Comparison of ENCODE assay signal across 18 cellular contexts in the genomic region with DNA sequence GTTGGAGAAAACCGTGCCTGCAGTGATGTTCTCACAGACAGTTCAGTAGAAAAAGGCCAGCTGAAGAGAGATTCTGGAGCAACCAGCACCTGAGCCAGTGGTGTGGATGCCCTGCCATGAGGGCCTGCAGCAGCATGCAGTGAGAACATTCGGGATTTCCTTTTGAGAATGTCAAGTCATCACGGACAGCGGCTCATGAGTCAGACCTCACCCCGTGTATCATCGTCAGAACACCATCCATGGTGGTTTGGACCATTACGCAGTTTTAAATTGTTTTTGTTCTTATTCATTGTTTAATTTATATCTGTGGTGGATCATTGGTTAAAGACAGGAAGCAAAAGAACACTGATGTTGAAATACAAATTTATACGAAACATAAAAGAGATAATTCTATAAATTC.
DNase-seq lines count a peak whose midpoint lies in the region; ATAC-seq, FAIRE-seq and TF ChIP-seq lines count a peak whose summit lies in the region.
"Had no signal": no experiment of that assay in that cellular context is flagged by ENCODE, and none has a peak within 500 bp of the region (broad histone marks: within the 10 kb centered on the region; RNA-seq: fewer than 3 reads in every experiment).

No MANE protein-coding gene starts in this region.

- no peak for TF ChIP-seq POLR2A in GM12892 (IDR thresholded peaks at IDR 0.05; ENCODE audit: low read depth, low read length)

- POLR2A ChIA-PET in HEK293T (lab: Yijun Ruan, JAX), result no interaction called here

- no peak for TF ChIP-seq CTCF in GM23338 (conservative IDR thresholded peaks at IDR 0.05; ENCODE audit: low read depth in 2 of 2)
- no peak for TF ChIP-seq CTCF in fibroblast of pulmonary artery (IDR thresholded peaks at IDR 0.05; ENCODE audit: low read length, missing control alignments)

- H3K4me1 Mint-ChIP-seq in GM23338, result peaks cover 13% of the 10 kb centered on the region

- DNase-seq in GM23338 (ENCODE audit: low spot score), result no peak
- DNase-seq in T1000 (lab: John Stamatoyannopoulos, UW), result peak; percentile 48
- DNase-seq in fibroblast of pulmonary artery (ENCODE audit: low read depth), result peak; percentile 96
- peak; percentile 37 for DNase-seq in urothelium cell line (ENCODE audit: low spot score)
- DNase-seq in occipital lobe (lab: John Stamatoyannopoulos, UW), result no peak
- DNase-seq in HEK293T (ENCODE audit: extremely low spot score), result no peak
- DNase-seq in GM12892 (ENCODE audit: insufficient read length), result no peak
- DNase-seq: activated T-cell treated with anti-CD3 and anti-CD28 coated beads, Interleukin-2, amount 50 U/mL, for 48 hours; DMS153; NCI-H1930; NCI-H82; thyroid gland had no signal

- no peaks in the 10 kb centered on the region for H4K20me1 ChIP-seq in GM23338 (replicated peaks; ENCODE audit: insufficient read depth)

- no peaks in the 10 kb centered on the region for H3K27me3 ChIP-seq in GM23338 (ENCODE audit: insufficient read depth)
- H3K27me3 ChIP-seq: esophagus muscularis mucosa, thyroid gland had no signal

- H3K4me1 ChIP-seq in GM23338 (ENCODE audit: insufficient read depth), result peaks cover 3% of the 10 kb centered on the region; the same call in 1 of the 2 replicates
- H3K4me1 ChIP-seq: esophagus muscularis mucosa, thyroid gland had no signal

- H3F3A ChIP-seq in GM23338 (replicated peaks; ENCODE audit: low read depth), result no peaks in the 10 kb centered on the region

- FAIRE-seq in urothelium cell line (lab: Jason Lieb, UNC) (no peak), GM12892 (lab: Jason Lieb, UNC) (no peak)
- FAIRE-seq: HepG2 had no signal

- no peaks in the 10 kb centered on the region for H3K36me3 ChIP-seq in GM23338 (ENCODE audit: insufficient read depth)
- H3K36me3 ChIP-seq: esophagus muscularis mucosa, HAP-1, thyroid gland had no signal

- no peak overlapping the region for H3K4me3 Mint-ChIP-seq in GM23338
- H3K4me3 Mint-ChIP-seq: brain, WTC11 had no signal

- H3K27me3 Mint-ChIP-seq in GM23338 (ENCODE audit: insufficient read depth, low read depth, poor library complexity), result no peaks in the 10 kb centered on the region
- H3K27me3 Mint-ChIP-seq: brain had no signal

- no peak overlapping the region for H3K4me2 ChIP-seq in GM23338

- H3K9me2 ChIP-seq in GM23338 (ENCODE audit: insufficient read depth), result peaks cover 3% of the 10 kb centered on the region; the same call in 1 of the 2 replicates

- H3K79me2 ChIP-seq in GM23338 (replicated peaks; ENCODE audit: insufficient read depth), result no peaks in the 10 kb centered on the region

- H3K27ac Mint-ChIP-seq in GM23338, result no peak overlapping the region
- H3K27ac Mint-ChIP-seq: brain, WTC11 had no signal

- peak overlapping the region; percentile 80 for H2AFZ ChIP-seq in GM23338

- no peaks in the 10 kb centered on the region for H3K36me3 Mint-ChIP-seq in GM23338 (ENCODE audit: low read depth)
- H3K36me3 Mint-ChIP-seq: brain, WTC11 had no signal

- H3K27ac ChIP-seq in GM23338 (ENCODE audit: low read depth), result no peak overlapping the region
- H3K27ac ChIP-seq: esophagus muscularis mucosa, thyroid gland had no signal

- CTCF ChIA-PET in HEK293T (lab: Yijun Ruan, JAX), result no interaction called here

- ATAC-seq in GM23338, result no peak
- ATAC-seq: HepG2, WTC11 had no signal

- no peaks in the 10 kb centered on the region for H3K9me3 Mint-ChIP-seq in GM23338
- H3K9me3 Mint-ChIP-seq: brain, WTC11 had no signal

- no peak overlapping the region for H3K4me3 ChIP-seq in GM23338
- no peak overlapping the region for H3K4me3 ChIP-seq in fibroblast of pulmonary artery (replicated peaks; ENCODE audit: low read depth, low read length)
- H3K4me3 ChIP-seq: esophagus muscularis mucosa, HAP-1, skin epidermis, thyroid gland had no signal

TF ChIP-seq in GM23338, 12 proteins besides CTCF, POLR2A, EP300 and RAD21 (continues in another document):
- no peak for TF ChIP-seq POLR2AphosphoS5 (IDR thresholded peaks at IDR 0.05; ENCODE audit: low read depth)
- TF ChIP-seq STAT1 (IDR thresholded peaks at IDR 0.05; ENCODE audit: unreplicated experiment), result no peak
- TF ChIP-seq EZH2 (IDR thresholded peaks at IDR 0.05; ENCODE audit: low read depth, unreplicated experiment), result no peak
- TF ChIP-seq, protein P1, sequence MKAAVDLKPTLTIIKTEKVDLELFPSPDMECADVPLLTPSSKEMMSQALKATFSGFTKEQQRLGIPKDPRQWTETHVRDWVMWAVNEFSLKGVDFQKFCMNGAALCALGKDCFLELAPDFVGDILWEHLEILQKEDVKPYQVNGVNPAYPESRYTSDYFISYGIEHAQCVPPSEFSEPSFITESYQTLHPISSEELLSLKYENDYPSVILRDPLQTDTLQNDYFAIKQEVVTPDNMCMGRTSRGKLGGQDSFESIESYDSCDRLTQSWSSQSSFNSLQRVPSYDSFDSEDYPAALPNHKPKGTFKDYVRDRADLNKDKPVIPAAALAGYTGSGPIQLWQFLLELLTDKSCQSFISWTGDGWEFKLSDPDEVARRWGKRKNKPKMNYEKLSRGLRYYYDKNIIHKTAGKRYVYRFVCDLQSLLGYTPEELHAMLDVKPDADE (IDR thresholded peaks at IDR 0.05), result no peak
- no peak for TF ChIP-seq ZNF114 (CRISPR knock-in tag; IDR thresholded peaks at IDR 0.05)
- TF ChIP-seq, protein P2, sequence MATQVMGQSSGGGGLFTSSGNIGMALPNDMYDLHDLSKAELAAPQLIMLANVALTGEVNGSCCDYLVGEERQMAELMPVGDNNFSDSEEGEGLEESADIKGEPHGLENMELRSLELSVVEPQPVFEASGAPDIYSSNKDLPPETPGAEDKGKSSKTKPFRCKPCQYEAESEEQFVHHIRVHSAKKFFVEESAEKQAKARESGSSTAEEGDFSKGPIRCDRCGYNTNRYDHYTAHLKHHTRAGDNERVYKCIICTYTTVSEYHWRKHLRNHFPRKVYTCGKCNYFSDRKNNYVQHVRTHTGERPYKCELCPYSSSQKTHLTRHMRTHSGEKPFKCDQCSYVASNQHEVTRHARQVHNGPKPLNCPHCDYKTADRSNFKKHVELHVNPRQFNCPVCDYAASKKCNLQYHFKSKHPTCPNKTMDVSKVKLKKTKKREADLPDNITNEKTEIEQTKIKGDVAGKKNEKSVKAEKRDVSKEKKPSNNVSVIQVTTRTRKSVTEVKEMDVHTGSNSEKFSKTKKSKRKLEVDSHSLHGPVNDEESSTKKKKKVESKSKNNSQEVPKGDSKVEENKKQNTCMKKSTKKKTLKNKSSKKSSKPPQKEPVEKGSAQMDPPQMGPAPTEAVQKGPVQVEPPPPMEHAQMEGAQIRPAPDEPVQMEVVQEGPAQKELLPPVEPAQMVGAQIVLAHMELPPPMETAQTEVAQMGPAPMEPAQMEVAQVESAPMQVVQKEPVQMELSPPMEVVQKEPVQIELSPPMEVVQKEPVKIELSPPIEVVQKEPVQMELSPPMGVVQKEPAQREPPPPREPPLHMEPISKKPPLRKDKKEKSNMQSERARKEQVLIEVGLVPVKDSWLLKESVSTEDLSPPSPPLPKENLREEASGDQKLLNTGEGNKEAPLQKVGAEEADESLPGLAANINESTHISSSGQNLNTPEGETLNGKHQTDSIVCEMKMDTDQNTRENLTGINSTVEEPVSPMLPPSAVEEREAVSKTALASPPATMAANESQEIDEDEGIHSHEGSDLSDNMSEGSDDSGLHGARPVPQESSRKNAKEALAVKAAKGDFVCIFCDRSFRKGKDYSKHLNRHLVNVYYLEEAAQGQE (IDR thresholded peaks at IDR 0.05; ENCODE audit: unreplicated experiment), result no peak
- no peak for TF ChIP-seq JUNB (IDR thresholded peaks at IDR 0.05; ENCODE audit: unreplicated experiment)

TF ChIP-seq in HEK293T, 16 proteins besides CTCF, POLR2A, EP300 and RAD21:
- TF ChIP-seq BHLHE40 (IDR thresholded peaks at IDR 0.05; ENCODE audit: borderline replicate concordance) (no peak), FOXA1 (IDR thresholded peaks at IDR 0.05) (no peak), TARDBP (IDR thresholded peaks at IDR 0.05) (no peak), ELF4 (IDR thresholded peaks at IDR 0.05) (no peak), SP1 (IDR thresholded peaks at IDR 0.05) (no peak), FOXK2 (IDR thresholded peaks at IDR 0.05) (no peak), SUZ12 (IDR thresholded peaks at IDR 0.05) (no peak), L3MBTL2 (conservative IDR thresholded peaks at IDR 0.05) (no peak), LEF1 (IDR thresholded peaks at IDR 0.05; ENCODE audit: borderline replicate concordance) (no peak), FOXM1 (IDR thresholded peaks at IDR 0.05; ENCODE audit: borderline replicate concordance) (no peak), ZNF384 (IDR thresholded peaks at IDR 0.05) (no peak), ARNT (IDR thresholded peaks at IDR 0.05) (no peak), CTBP1 (IDR thresholded peaks at IDR 0.05; ENCODE audit: borderline replicate concordance) (no peak), HDGF (IDR thresholded peaks at IDR 0.05; ENCODE audit: borderline replicate concordance) (no peak), NFRKB (IDR thresholded peaks at IDR 0.05) (no peak)
- TF ChIP-seq, protein P3, sequence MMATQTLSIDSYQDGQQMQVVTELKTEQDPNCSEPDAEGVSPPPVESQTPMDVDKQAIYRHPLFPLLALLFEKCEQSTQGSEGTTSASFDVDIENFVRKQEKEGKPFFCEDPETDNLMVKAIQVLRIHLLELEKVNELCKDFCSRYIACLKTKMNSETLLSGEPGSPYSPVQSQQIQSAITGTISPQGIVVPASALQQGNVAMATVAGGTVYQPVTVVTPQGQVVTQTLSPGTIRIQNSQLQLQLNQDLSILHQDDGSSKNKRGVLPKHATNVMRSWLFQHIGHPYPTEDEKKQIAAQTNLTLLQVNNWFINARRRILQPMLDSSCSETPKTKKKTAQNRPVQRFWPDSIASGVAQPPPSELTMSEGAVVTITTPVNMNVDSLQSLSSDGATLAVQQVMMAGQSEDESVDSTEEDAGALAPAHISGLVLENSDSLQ (IDR thresholded peaks at IDR 0.05), result no peak
TF ChIP-seq in HEK293T: peak in this region for 0.

Comparison
In these comparisons a context has a peak if more than half of its experiments do, and no peak if none do; other contexts are left out.
1. DNase-seq: peak in T1000 (single experiment), fibroblast of pulmonary artery (single experiment) and urothelium cell line (single experiment); none in GM23338 (single experiment), occipital lobe (single experiment), HEK293T (single experiment) and GM12892 (single experiment).